1 cellular context compared by ENCODE assay signal in the genomic region with DNA sequence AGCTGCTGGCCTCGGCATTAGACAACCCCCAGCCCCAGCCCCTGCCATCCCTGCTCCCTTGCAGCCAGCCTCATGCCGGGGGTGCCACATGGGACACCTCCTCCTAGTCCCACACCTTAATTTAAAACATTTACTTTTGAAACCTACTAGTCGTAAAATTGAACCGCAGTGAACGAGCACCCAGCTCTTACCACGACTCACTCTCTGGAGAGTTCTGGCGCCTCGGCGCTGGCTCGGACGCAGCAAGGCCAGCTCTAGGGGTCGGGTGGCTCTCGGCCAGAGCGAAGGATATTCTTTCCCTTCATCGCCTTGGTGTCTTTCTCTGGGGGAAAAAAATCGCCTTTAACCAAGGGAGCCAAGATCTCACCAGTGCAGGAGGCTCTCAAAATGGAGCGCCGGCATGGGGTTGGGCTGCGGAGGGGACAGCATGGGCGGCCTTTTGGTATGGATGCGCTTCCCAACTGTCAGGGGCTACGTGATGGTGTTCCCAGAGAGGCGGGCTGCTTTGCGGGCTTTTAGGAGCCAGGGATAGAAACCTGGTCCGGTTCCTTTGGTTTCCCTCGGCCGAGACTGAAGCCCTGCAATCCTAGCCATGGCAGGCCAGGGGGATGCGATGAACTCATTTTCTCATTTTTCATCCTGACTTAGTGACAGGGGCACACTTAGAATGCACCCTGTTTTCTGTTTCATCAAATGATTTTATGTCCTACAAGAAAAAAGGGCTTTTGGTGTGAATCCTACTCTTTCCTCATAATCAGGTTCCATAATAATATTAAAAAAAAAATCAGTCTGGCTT.
TF ChIP-seq lines count a peak whose summit lies in the region.

No MANE protein-coding gene starts in this region.

TF ChIP-seq in endothelial cell of umbilical vein, 7 proteins besides CTCF, POLR2A, EP300 and RAD21:
- no peak for TF ChIP-seq POLR2AphosphoS5 (IDR thresholded peaks at IDR 0.05; ENCODE audit: insufficient read depth, low read depth, low read length)
- no peak for TF ChIP-seq GATA2 (IDR thresholded peaks at IDR 0.05; ENCODE audit: insufficient read depth, insufficient read length, low read depth, low read length)
- TF ChIP-seq FOS (IDR thresholded peaks at IDR 0.05; ENCODE audit: borderline replicate concordance, insufficient read depth, low read length) = no peak
- TF ChIP-seq, protein P1, sequence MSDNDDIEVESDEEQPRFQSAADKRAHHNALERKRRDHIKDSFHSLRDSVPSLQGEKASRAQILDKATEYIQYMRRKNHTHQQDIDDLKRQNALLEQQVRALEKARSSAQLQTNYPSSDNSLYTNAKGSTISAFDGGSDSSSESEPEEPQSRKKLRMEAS (IDR thresholded peaks at IDR 0.05; ENCODE audit: insufficient read depth, insufficient read length) = no peak
- no peak for TF ChIP-seq MYC (IDR thresholded peaks at IDR 0.05; ENCODE audit: low read depth, low read length)
- TF ChIP-seq JUN (IDR thresholded peaks at IDR 0.05; ENCODE audit: borderline replicate concordance, insufficient read depth, insufficient read length, low read depth) = no peak
- TF ChIP-seq EZH2 (IDR thresholded peaks at IDR 0.05; ENCODE audit: borderline replicate concordance, low read depth, low read length, severe bottlenecking) = no peak
